In genomic region chr1:75745276-75745675, GRCh38 we compare ENCODE assay signal across 12 cellular contexts. TPM values are rescaled to one million over a fixed set of nuclear protein-coding genes. Genes with fewer than 3 reads are reported as not detected.
DNase-seq lines count a peak whose midpoint lies in the region; ATAC-seq, FAIRE-seq and TF ChIP-seq lines count a peak whose summit lies in the region.
"Had no signal": no experiment of that assay in that cellular context is flagged by ENCODE, and none has a peak within 500 bp of the region (broad histone marks: within the 10 kb centered on the region; RNA-seq: fewer than 3 reads in every experiment).

No MANE protein-coding gene starts in this region.

- ATAC-seq in GM19452 (IDR thresholded peaks at IDR 0.05; ENCODE audit: unreplicated experiment): peak; percentile 58
- peak; percentile 74 for ATAC-seq in HG03039 (IDR thresholded peaks at IDR 0.05; ENCODE audit: unreplicated experiment)
- ATAC-seq: mucosa of descending colon, Right ventricle myocardium inferior had no signal

- H3K27me3 ChIP-seq in BE2C (no peaks in the 10 kb centered on the region), small intestine (ENCODE audit: control insufficient read depth in 2 of 2, insufficient read depth in 2 of 2, low read length in 2 of 2) (no peaks in the 10 kb centered on the region)
- H3K27me3 ChIP-seq: cardiac muscle cell had no signal

- 71 to 81% (median 74%) methylated on average over 4 of the region's 4 CpGs for WGBS in small intestine, 3 donors

- DNase-seq in NOMO-1 treated with DMSO at 0.1 percent for 48 hours (lab: John Stamatoyannopoulos, UW; ENCODE audit: unreplicated experiment) (peak; percentile 94), dedifferentiated amniotic fluid mesenchymal stem cell (ENCODE audit: extremely low spot score) (no peak), NCI-H1092 treated with DMSO at 0.1 percent for 48 hours (lab: John Stamatoyannopoulos, UW) (no peak), BE2C (no peak), small intestine (no peak)
- DNase-seq: mucosa of descending colon had no signal

- H3K27ac ChIP-seq in C4-2B (peak overlapping the region; percentile 68; the same call in 1 of the 2 replicates), small intestine (ENCODE audit: low read depth in 1 of 2, low read length in 1 of 2) (no peak overlapping the region)
- H3K27ac ChIP-seq: cardiac muscle cell, thoracic aorta had no signal

- TF ChIP-seq CTCF in C4-2B (conservative IDR thresholded peaks at IDR 0.05): no peak
- no peak for TF ChIP-seq CTCF in BE2C (IDR thresholded peaks at IDR 0.05; ENCODE audit: low read depth, low read length)

- H3K36me3 ChIP-seq in BE2C (no peaks in the 10 kb centered on the region), small intestine (ENCODE audit: control insufficient read depth in 2 of 2, insufficient read depth in 2 of 2, low read length in 2 of 2) (peaks cover 7 to 9% of the 10 kb centered on the region in 2 donors)

- H3K4me1 ChIP-seq in BE2C: no peaks in the 10 kb centered on the region
- H3K4me1 ChIP-seq in small intestine (ENCODE audit: control insufficient read depth in 2 of 2, insufficient read depth in 1 of 2, low read depth in 1 of 2, low read length in 1 of 2): no peaks in the 10 kb centered on the region

- H3K9me3 ChIP-seq in BE2C (no peaks in the 10 kb centered on the region), small intestine (ENCODE audit: control insufficient read depth, low read depth) (no peaks in the 10 kb centered on the region)
- H3K9me3 ChIP-seq: mucosa of descending colon, thoracic aorta had no signal

- H3K4me3 ChIP-seq in BE2C (ENCODE audit: low read depth, low read length) (no peak overlapping the region), small intestine (ENCODE audit: low read depth in 1 of 2, low read length in 2 of 2) (no peak overlapping the region)
- H3K4me3 ChIP-seq: cardiac muscle cell, mucosa of descending colon, thoracic aorta had no signal

- FAIRE-seq in small intestine (lab: Jason Lieb, UNC): no peak

RNA-seq across cellular contexts. Expression of gene ACADM, which starts 20.8 kb away (rescaled TPM):
- 17.3 TPM for polyA plus RNA-seq in BE2C (2012; ENCODE audit: insufficient read depth, insufficient read length, low read depth)
- polyA plus RNA-seq in small intestine: 100 to 1,000 TPM in 2 of 3 donors, 10 to 100 TPM in 1; 22.5 to 188 (median 103) TPM

RNA-seq across cellular contexts. Expression of gene RABGGTB, which starts 40.8 kb away (rescaled TPM):
- 28.1 TPM for polyA plus RNA-seq in BE2C (2012; ENCODE audit: insufficient read depth, insufficient read length, low read depth)
- 10 to 100 TPM; 55.6 to 67.8 (median 57.5) TPM for polyA plus RNA-seq in small intestine

RNA-seq across cellular contexts. Expression of gene MSH4, which starts 51.4 kb away (rescaled TPM):
- 0.17 TPM for polyA plus RNA-seq in BE2C (2012; ENCODE audit: insufficient read depth, insufficient read length, low read depth)
- under 1 TPM in 1 of 3 donors, not detected in 2; 0.04 TPM for polyA plus RNA-seq in small intestine
- polyA plus RNA-seq: cardiac muscle cell had no signal
